Comparison of ENCODE assay signal across 8 cellular contexts in genomic region chr19:34677386-34678084, GRCh38.
DNase-seq lines count a peak whose midpoint lies in the region; ATAC-seq and TF ChIP-seq lines count a peak whose summit lies in the region.

TSS of gene ZNF302 (plus strand) at chr19:34677678. CDS start at chr19:34678805, 1,127 bp downstream.

- DNase-seq in AG08396 (ENCODE audit: low spot score) (peak; percentile 97), NCI-H345 treated with DMSO at 0.1 percent for 48 hours (lab: John Stamatoyannopoulos, UW; ENCODE audit: unreplicated experiment) (peak; percentile 100), cerebellar nuclear complex (lab: John Stamatoyannopoulos, UW) (peak; percentile 40 to 85), islet precursor cell (peak; percentile 99)
- DNase-seq in activated CD4-positive, CD25-positive, alpha-beta regulatory T cell treated with anti-CD3 and anti-CD28 coated beads, Interleukin-2, amount 50 U/mL, for 72 hours: peak; percentile 96
- peak; percentile 98 for DNase-seq in stimulated activated CD4-positive, alpha-beta T cell treated with anti-CD3 and anti-CD28 coated beads, Interleukin-15, amount 100 ng/mL, for 24 hours

- in situ Hi-C loops in GM18951 (cut with MboI; ENCODE audit: low sequenced_read_pairs, unreplicated experiment): no loop called here

- TF ChIP-seq POLR2A in GM18951 (IDR thresholded peaks at IDR 0.05; ENCODE audit: extremely low read depth, insufficient read depth, insufficient read length): peak; percentile 82

- peak; percentile 91 for ATAC-seq in HG03196 (IDR thresholded peaks at IDR 0.05; ENCODE audit: unreplicated experiment)

Comparison
In these comparisons a context has a peak if more than half of its experiments do, and no peak if none do; other contexts are left out.
1. Peak in every context shown above with its lines: DNase-seq and ATAC-seq.